In genomic region chr13:47904239-47904638, GRCh38 we compare ENCODE assay signal across 1 cellular context.
TF ChIP-seq lines count a peak whose summit lies in the region.

No MANE protein-coding gene starts in this region.

TF ChIP-seq in K562, 482 proteins besides CTCF, POLR2A, EP300 and RAD21 (continued from another document):
- TF ChIP-seq RAD51 (IDR thresholded peaks at IDR 0.05; ENCODE audit: borderline replicate concordance, low read depth) (no peak), GABPA (tag; conservative IDR thresholded peaks at IDR 0.05; ENCODE audit: low read depth) (peak; percentile 90), CREM (IDR thresholded peaks at IDR 0.05; ENCODE audit: low read depth) (peak; percentile 79), ATF1 (CRISPR knock-in tag; IDR thresholded peaks at IDR 0.05) (no peak), ATF1 (tag; IDR thresholded peaks at IDR 0.05) (peak; percentile 69), STAT5A (IDR thresholded peaks at IDR 0.05; ENCODE audit: borderline replicate concordance, low read length) (no peak), ZNF766 (CRISPR knock-in tag; conservative IDR thresholded peaks at IDR 0.05) (0 out of 2 replicates have a peak, but pooled peaks have one; percentile 58), GABPB1 (CRISPR knock-in tag; IDR thresholded peaks at IDR 0.05) (peak; percentile 70; the same call in 1 of the 2 replicates), ZNF407 (IDR thresholded peaks at IDR 0.05; ENCODE audit: low read depth) (peak; percentile 78), ELF1 (tag; IDR thresholded peaks at IDR 0.05) (peak; percentile 60; the same call in 1 of the 2 replicates), TRIM24 (IDR thresholded peaks at IDR 0.05) (no peak), PHF8 (IDR thresholded peaks at IDR 0.05; ENCODE audit: borderline replicate concordance, low read length) (peak; percentile 30; the same call in 1 of the 2 replicates)
